8 cellular contexts compared by ENCODE assay signal in the genomic region with DNA sequence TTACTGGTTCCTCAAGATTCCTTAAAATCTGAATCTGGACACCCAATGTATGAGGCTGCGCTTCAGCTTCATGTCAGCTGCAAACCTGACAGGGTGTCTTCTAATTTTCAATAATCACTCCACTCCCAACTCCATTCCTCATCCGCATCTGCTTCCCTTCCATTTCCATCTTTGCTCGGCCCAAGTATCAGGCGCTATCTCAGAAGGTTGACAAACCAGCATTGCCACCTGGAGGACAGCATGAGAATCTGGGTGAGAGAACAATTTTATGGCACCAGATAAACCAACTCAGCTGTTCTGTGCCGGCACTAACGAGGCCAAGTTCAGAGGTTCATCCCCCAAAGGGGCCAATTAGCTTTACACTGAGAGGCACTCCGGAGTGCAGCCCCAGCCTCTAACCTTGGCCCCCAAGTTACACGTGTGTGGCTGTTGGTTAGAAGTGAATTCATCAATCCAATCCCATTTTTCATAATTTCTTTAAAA.
A peak's percentile ranks its signal among the peaks of the same experiment; 100 is the strongest.
DNase-seq lines count a peak whose midpoint lies in the region; ATAC-seq and TF ChIP-seq lines count a peak whose summit lies in the region.

No MANE protein-coding gene starts in this region.

- no peaks in the 10 kb centered on the region for H3F3A ChIP-seq in neural cell (ENCODE audit: insufficient read depth, low read length, poor library complexity, severe bottlenecking)

- TF ChIP-seq RAD21 in neural cell (conservative IDR thresholded peaks at IDR 0.05): peak; percentile 93

- H3K36me3 ChIP-seq in neural cell (ENCODE audit: insufficient read depth, low read length): no peaks in the 10 kb centered on the region

- no peaks in the 10 kb centered on the region for H4K20me1 ChIP-seq in neural cell (ENCODE audit: insufficient read depth)

- H3K27ac ChIP-seq in neural cell (ENCODE audit: low read length): no peak overlapping the region

- ATAC-seq in HG03565 (IDR thresholded peaks at IDR 0.05; ENCODE audit: unreplicated experiment): no peak

- no peaks in the 10 kb centered on the region for H3K79me2 ChIP-seq in neural cell (replicated peaks; ENCODE audit: insufficient read depth, low read length)

- H3K4me3 ChIP-seq in NB4 (ENCODE audit: low read depth, low read length) (no peak overlapping the region), fibroblast of pulmonary artery (replicated peaks; ENCODE audit: low read depth, low read length) (no peak overlapping the region), neural cell (ENCODE audit: low read length) (no peak overlapping the region)

- TF ChIP-seq CTCF in NB4 (IDR thresholded peaks at IDR 0.05; ENCODE audit: low read depth, low read length) (peak; percentile 65), fibroblast of pulmonary artery (IDR thresholded peaks at IDR 0.05; ENCODE audit: low read length, missing control alignments) (peak; percentile 84), neural cell (IDR thresholded peaks at IDR 0.05; ENCODE audit: poor library complexity, severe bottlenecking) (peak; percentile 86)

- TF ChIP-seq EP300 in neural cell (conservative IDR thresholded peaks at IDR 0.05; ENCODE audit: poor library complexity, severe bottlenecking): no peak

- TF ChIP-seq POLR2A in NB4 (IDR thresholded peaks at IDR 0.05; ENCODE audit: extremely low read depth, insufficient read length): no peak

- no peak overlapping the region for H3K9ac ChIP-seq in neural cell (ENCODE audit: low read length)

- no peak overlapping the region for H2AFZ ChIP-seq in neural cell (ENCODE audit: low read depth, low read length)

- H3K9me3 ChIP-seq in neural cell (ENCODE audit: low read length): no peaks in the 10 kb centered on the region

- no peaks in the 10 kb centered on the region for H3K9me2 ChIP-seq in neural cell (ENCODE audit: insufficient read depth, low read length)

- H3K4me2 ChIP-seq in neural cell (ENCODE audit: low read length): no peak overlapping the region

- DNase-seq in CD1c-positive myeloid dendritic cell (ENCODE audit: extremely low spot score) (peak; percentile 72), GM19238 (ENCODE audit: insufficient read length, low spot score) (peak; percentile 41), NB4 (ENCODE audit: low read depth) (peak; percentile 76), SKM-1 (lab: John Stamatoyannopoulos, UW; ENCODE audit: unreplicated experiment) (peak; percentile 48), fibroblast of pulmonary artery (ENCODE audit: low read depth) (peak; percentile 80)
- no peak for DNase-seq in NK-92 treated with Interleukin-12 subunit alpha and Interleukin-12 subunit beta, amount 100 ng/mL, for 24 hours (lab: John Stamatoyannopoulos, UW)

- H3K27me3 ChIP-seq in neural cell (ENCODE audit: insufficient read depth, low read depth, low read length): no peaks in the 10 kb centered on the region

TF ChIP-seq in neural cell, 6 proteins besides CTCF, POLR2A, EP300 and RAD21:
- TF ChIP-seq SMC3 (conservative IDR thresholded peaks at IDR 0.05; ENCODE audit: poor library complexity) (peak; percentile 97), MXI1 (conservative IDR thresholded peaks at IDR 0.05; ENCODE audit: poor library complexity, severe bottlenecking) (no peak), POLR2AphosphoS5 (IDR thresholded peaks at IDR 0.05) (no peak), EZH2 (IDR thresholded peaks at IDR 0.05; ENCODE audit: borderline replicate concordance, insufficient read depth, low read length, poor library complexity, severe bottlenecking) (no peak), TAF1 (IDR thresholded peaks at IDR 0.05; ENCODE audit: low read depth) (no peak)
- TF ChIP-seq, protein P1, sequence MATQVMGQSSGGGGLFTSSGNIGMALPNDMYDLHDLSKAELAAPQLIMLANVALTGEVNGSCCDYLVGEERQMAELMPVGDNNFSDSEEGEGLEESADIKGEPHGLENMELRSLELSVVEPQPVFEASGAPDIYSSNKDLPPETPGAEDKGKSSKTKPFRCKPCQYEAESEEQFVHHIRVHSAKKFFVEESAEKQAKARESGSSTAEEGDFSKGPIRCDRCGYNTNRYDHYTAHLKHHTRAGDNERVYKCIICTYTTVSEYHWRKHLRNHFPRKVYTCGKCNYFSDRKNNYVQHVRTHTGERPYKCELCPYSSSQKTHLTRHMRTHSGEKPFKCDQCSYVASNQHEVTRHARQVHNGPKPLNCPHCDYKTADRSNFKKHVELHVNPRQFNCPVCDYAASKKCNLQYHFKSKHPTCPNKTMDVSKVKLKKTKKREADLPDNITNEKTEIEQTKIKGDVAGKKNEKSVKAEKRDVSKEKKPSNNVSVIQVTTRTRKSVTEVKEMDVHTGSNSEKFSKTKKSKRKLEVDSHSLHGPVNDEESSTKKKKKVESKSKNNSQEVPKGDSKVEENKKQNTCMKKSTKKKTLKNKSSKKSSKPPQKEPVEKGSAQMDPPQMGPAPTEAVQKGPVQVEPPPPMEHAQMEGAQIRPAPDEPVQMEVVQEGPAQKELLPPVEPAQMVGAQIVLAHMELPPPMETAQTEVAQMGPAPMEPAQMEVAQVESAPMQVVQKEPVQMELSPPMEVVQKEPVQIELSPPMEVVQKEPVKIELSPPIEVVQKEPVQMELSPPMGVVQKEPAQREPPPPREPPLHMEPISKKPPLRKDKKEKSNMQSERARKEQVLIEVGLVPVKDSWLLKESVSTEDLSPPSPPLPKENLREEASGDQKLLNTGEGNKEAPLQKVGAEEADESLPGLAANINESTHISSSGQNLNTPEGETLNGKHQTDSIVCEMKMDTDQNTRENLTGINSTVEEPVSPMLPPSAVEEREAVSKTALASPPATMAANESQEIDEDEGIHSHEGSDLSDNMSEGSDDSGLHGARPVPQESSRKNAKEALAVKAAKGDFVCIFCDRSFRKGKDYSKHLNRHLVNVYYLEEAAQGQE (IDR thresholded peaks at IDR 0.05; ENCODE audit: borderline replicate concordance): no peak
TF ChIP-seq in neural cell: peak in this region for 1.
